ENCODE assay signal across 11 cellular contexts in genomic region chr1:184882649-184883303, GRCh38.
DNase-seq lines count a peak whose midpoint lies in the region; ATAC-seq, FAIRE-seq and TF ChIP-seq lines count a peak whose summit lies in the region.
"Had no signal": no experiment of that assay in that cellular context is flagged by ENCODE, and none has a peak within 500 bp of the region (broad histone marks: within the 10 kb centered on the region; RNA-seq: fewer than 3 reads in every experiment).

No MANE protein-coding gene starts in this region.

- POLR2A ChIA-PET in RWPE1 (lab: Yijun Ruan, JAX; ENCODE audit: low non-redundant PET) = no interaction called here

- TF ChIP-seq CTCF in body of pancreas (IDR thresholded peaks at IDR 0.05) = no peak
- no peak for TF ChIP-seq CTCF in neural progenitor cell (IDR thresholded peaks at IDR 0.05)
- no peak for TF ChIP-seq CTCF in RWPE1 (conservative IDR thresholded peaks at IDR 0.05; ENCODE audit: low read depth)

- DNase-seq in body of pancreas (no peak), neural progenitor cell (ENCODE audit: low spot score) (no peak), COLO829 (ENCODE audit: low spot score) (no peak), GM19239 (ENCODE audit: insufficient read length, low spot score) (no peak), SK-N-DZ (ENCODE audit: low spot score) (no peak), RWPE1 (ENCODE audit: low spot score) (no peak)
- DNase-seq: DMS53, NCI-H2171 treated with DMSO at 0.1 percent for 48 hours had no signal

- 36 to 42% methylated on average over 6 of the region's 6 CpGs for WGBS in body of pancreas, 2 donors

- H3K4me2 ChIP-seq in neural progenitor cell = no peak overlapping the region

- no peak overlapping the region for H3K9ac ChIP-seq in neural progenitor cell

- H3K27ac ChIP-seq in body of pancreas = peak overlapping the region in 3 of 4 donors; percentile 27 to 69 (median 43)
- no peak overlapping the region for H3K27ac ChIP-seq in neural progenitor cell
- no peak overlapping the region for H3K27ac ChIP-seq in RWPE1

- no peaks in the 10 kb centered on the region for H3K27me3 ChIP-seq in body of pancreas
- H3K27me3 ChIP-seq in neural progenitor cell = no peaks in the 10 kb centered on the region

- no peak overlapping the region for H3K4me3 Mint-ChIP-seq in neural progenitor cell
- H3K4me3 Mint-ChIP-seq: nephron had no signal

- H2AFZ ChIP-seq in neural progenitor cell (replicated peaks) = no peak overlapping the region

- ATAC-seq in GM18498 (IDR thresholded peaks at IDR 0.05; ENCODE audit: unreplicated experiment) (peak; percentile 27), HG02870 (IDR thresholded peaks at IDR 0.05; ENCODE audit: unreplicated experiment) (peak; percentile 42), body of pancreas (no peak)

- H3K27me3 Mint-ChIP-seq in neural progenitor cell (ENCODE audit: insufficient read depth, low read depth) = peaks cover 7% of the 10 kb centered on the region

- H3K27ac Mint-ChIP-seq in neural progenitor cell = peak overlapping the region; percentile 62
- H3K27ac Mint-ChIP-seq: nephron had no signal

- H3K36me3 Mint-ChIP-seq in neural progenitor cell = no peaks in the 10 kb centered on the region

- no peaks in the 10 kb centered on the region for H3K79me2 ChIP-seq in neural progenitor cell (ENCODE audit: low read depth)

- CTCF ChIA-PET in RWPE1 (lab: Yijun Ruan, JAX) = no interaction called here

- no peaks in the 10 kb centered on the region for H3F3A ChIP-seq in neural progenitor cell (ENCODE audit: low read depth)

- TF ChIP-seq POLR2A in body of pancreas (IDR thresholded peaks at IDR 0.05) = no peak

- no peaks in the 10 kb centered on the region for H3K9me3 Mint-ChIP-seq in neural progenitor cell
- H3K9me3 Mint-ChIP-seq: nephron had no signal

- H3K4me3 ChIP-seq in body of pancreas (no peak overlapping the region), neural progenitor cell (no peak overlapping the region)

- no peaks in the 10 kb centered on the region for H4K20me1 ChIP-seq in neural progenitor cell (ENCODE audit: low read depth)

- H3K9me3 ChIP-seq in body of pancreas (no peaks in the 10 kb centered on the region), neural progenitor cell (ENCODE audit: low read depth) (no peaks in the 10 kb centered on the region)

- no peak for FAIRE-seq in GM19239 (lab: Jason Lieb, UNC)

- intact Hi-C loops in body of pancreas (cut with DNase I) = no loop called here

- H3K4me1 ChIP-seq in body of pancreas = peaks cover 53% of the 10 kb centered on the region
- peaks cover 5% of the 10 kb centered on the region for H3K4me1 ChIP-seq in neural progenitor cell

- H3K4me1 Mint-ChIP-seq in neural progenitor cell = peaks cover 21% of the 10 kb centered on the region
- H3K4me1 Mint-ChIP-seq: nephron had no signal

- H3K36me3 ChIP-seq in body of pancreas (replicated peaks in 1 of 2; ENCODE audit: insufficient read depth in 1 of 2, low read depth in 2 of 2) (no peaks in the 10 kb centered on the region), neural progenitor cell (no peaks in the 10 kb centered on the region)

Comparison
In these comparisons a context has a peak if more than half of its experiments do, and no peak if none do; other contexts are left out.
1. H3K27ac ChIP-seq: peak in body of pancreas (3 of 4); none in neural progenitor cell (single experiment) and RWPE1 (single experiment).